In genomic region chr1:248824301-248824700, GRCh38 we compare ENCODE assay signal across 10 cellular contexts. TPM values are rescaled to one million over a fixed set of nuclear protein-coding genes. Genes with fewer than 3 reads are reported as not detected.
DNase-seq lines count a peak whose midpoint lies in the region; ATAC-seq and TF ChIP-seq lines count a peak whose summit lies in the region.
"Had no signal": no experiment of that assay in that cellular context is flagged by ENCODE, and none has a peak within 500 bp of the region (broad histone marks: within the 10 kb centered on the region; RNA-seq: fewer than 3 reads in every experiment).

No MANE protein-coding gene starts in this region.

- H3K9me3 ChIP-seq in MM.1S (replicated peaks; ENCODE audit: insufficient read depth, low read length) (no peaks in the 10 kb centered on the region), neuron (ENCODE audit: low read length) (no peaks in the 10 kb centered on the region)

- peaks cover 0 to 1% (median 0%) of the 10 kb centered on the region in 7 donors for H3K9me3 Mint-ChIP-seq in CD14-positive monocyte
- no peaks in the 10 kb centered on the region for H3K9me3 Mint-ChIP-seq in dendritic cell treated with granulocyte-macrophage colony-stimulating factor and Interleukin-4, amounts not matched to agents 40 ng/mL and 50 ng/mL, for 4 days

- H3K9me2 ChIP-seq in MM.1S (replicated peaks; ENCODE audit: insufficient read depth, low read length): no peaks in the 10 kb centered on the region

- peaks cover 40 to 48% of the 10 kb centered on the region in 2 donors for H3K36me3 Mint-ChIP-seq in CD14-positive monocyte
- peaks cover 65% of the 10 kb centered on the region for H3K36me3 Mint-ChIP-seq in dendritic cell treated with granulocyte-macrophage colony-stimulating factor and Interleukin-4, amounts not matched to agents 40 ng/mL and 50 ng/mL, for 4 days (ENCODE audit: low read depth)

- H3K27ac ChIP-seq in MM.1S (ENCODE audit: low read length): peak overlapping the region; percentile 86; the same call in 1 of the 2 replicates

- intact Hi-C loops in CD14-positive monocyte (cut with micrococcal nuclease): no loop called here
- intact Hi-C loops in dendritic cell treated with granulocyte-macrophage colony-stimulating factor and Interleukin-4, amounts not matched to agents 40 ng/mL and 50 ng/mL, for 4 days (cut with micrococcal nuclease): no loop called here

- H4K20me1 ChIP-seq in MM.1S (ENCODE audit: insufficient read depth, low read length): no peaks in the 10 kb centered on the region

- H3K4me3 ChIP-seq in MM.1S (ENCODE audit: low read length) (peak overlapping the region; percentile 84; the same call in 1 of the 2 replicates), neuron (ENCODE audit: low read length) (peak overlapping the region; percentile 95)

- H3K4me3 Mint-ChIP-seq in CD14-positive monocyte: peak overlapping the region; percentile 3 to 65
- peak overlapping the region; percentile 88 for H3K4me3 Mint-ChIP-seq in dendritic cell treated with granulocyte-macrophage colony-stimulating factor and Interleukin-4, amounts not matched to agents 40 ng/mL and 50 ng/mL, for 4 days

- no peaks in the 10 kb centered on the region for H3K27me3 Mint-ChIP-seq in CD14-positive monocyte (ENCODE audit: low read depth in 3 of 3)
- H3K27me3 Mint-ChIP-seq in dendritic cell treated with granulocyte-macrophage colony-stimulating factor and Interleukin-4, amounts not matched to agents 40 ng/mL and 50 ng/mL, for 4 days: no peaks in the 10 kb centered on the region

- no peak overlapping the region for H2AFZ ChIP-seq in MM.1S (ENCODE audit: low read length)
- no peak overlapping the region for H2AFZ ChIP-seq in neuron (ENCODE audit: low read depth, low read length)

- ATAC-seq in HG02870 (IDR thresholded peaks at IDR 0.05; ENCODE audit: unreplicated experiment): no peak
- ATAC-seq in HG02571 (IDR thresholded peaks at IDR 0.05; ENCODE audit: unreplicated experiment): no peak

- H3K4me2 ChIP-seq in MM.1S (ENCODE audit: low read depth, low read length): peak overlapping the region; percentile 68

- peaks cover 8% of the 10 kb centered on the region; the same call in 1 of the 2 replicates for H3K36me3 ChIP-seq in MM.1S (replicated peaks; ENCODE audit: insufficient read depth, low read length)
- peaks cover 33% of the 10 kb centered on the region for H3K36me3 ChIP-seq in neuron (ENCODE audit: insufficient read depth, low read length)

- H3K4me1 ChIP-seq in MM.1S (ENCODE audit: low read length) (peaks cover 53% of the 10 kb centered on the region), neuron (ENCODE audit: insufficient read depth, low read length) (peaks cover 30% of the 10 kb centered on the region)

- peaks cover 76% of the 10 kb centered on the region for H3K4me1 Mint-ChIP-seq in CD14-positive monocyte
- peaks cover 84% of the 10 kb centered on the region for H3K4me1 Mint-ChIP-seq in dendritic cell treated with granulocyte-macrophage colony-stimulating factor and Interleukin-4, amounts not matched to agents 40 ng/mL and 50 ng/mL, for 4 days (ENCODE audit: low read depth)

- H3K27ac Mint-ChIP-seq in CD14-positive monocyte: peak overlapping the region; percentile 96 to 100 (median 99)
- H3K27ac Mint-ChIP-seq in dendritic cell treated with granulocyte-macrophage colony-stimulating factor and Interleukin-4, amounts not matched to agents 40 ng/mL and 50 ng/mL, for 4 days: peak overlapping the region; percentile 99

- H3K9ac ChIP-seq in MM.1S (ENCODE audit: low read length): peak overlapping the region; percentile 92; the same call in 1 of the 2 replicates

- TF ChIP-seq CTCF in CD14-positive monocyte (IDR thresholded peaks at IDR 0.05) (no peak), MM.1S (IDR thresholded peaks at IDR 0.05; ENCODE audit: low read length) (no peak)

- DNase-seq in CD14-positive monocyte (ENCODE audit: low spot score) (no peak), MM.1S (no peak), 8988T (no peak), MV-4-11 (lab: John Stamatoyannopoulos, UW) (no peak)
- DNase-seq: amygdala, Right ventricle myocardium superior had no signal

- peaks cover 60% of the 10 kb centered on the region for H3K79me2 ChIP-seq in MM.1S (ENCODE audit: low read length)

- peaks cover 19% of the 10 kb centered on the region for H3F3A ChIP-seq in MM.1S (ENCODE audit: insufficient read depth, low read length)

- H3K27me3 ChIP-seq in MM.1S (replicated peaks; ENCODE audit: insufficient read depth, low read length): 0 out of 2 replicates have a peak, but pooled peaks cover 4% of the 10 kb centered on the region
- no peaks in the 10 kb centered on the region for H3K27me3 ChIP-seq in neuron (ENCODE audit: insufficient read depth, low read length)

RNA-seq across cellular contexts. Expression of gene SH3BP5L, which starts 1.4 kb away (rescaled TPM):
- polyA plus RNA-seq in CD14-positive monocyte: 1 to 10 TPM; 4.0 to 4.3 TPM

RNA-seq across cellular contexts. Expression of gene ZNF672, which starts 13.7 kb away (rescaled TPM):
- polyA plus RNA-seq in CD14-positive monocyte: 10 to 100 TPM; 23.4 to 23.9 TPM

RNA-seq across cellular contexts. Expression of gene ZNF692, which starts 34.6 kb away (rescaled TPM):
- 1 to 10 TPM; 2.2 to 2.4 TPM for polyA plus RNA-seq in CD14-positive monocyte
